ENCODE assay signal across 8 cellular contexts in genomic region chrX:7132335-7133035, GRCh38.
DNase-seq lines count a peak whose midpoint lies in the region; ATAC-seq, FAIRE-seq and TF ChIP-seq lines count a peak whose summit lies in the region.

No MANE protein-coding gene starts in this region.

- peaks cover 2% of the 10 kb centered on the region for H3K36me3 Mint-ChIP-seq in memory B cell

- H3K36me3 ChIP-seq in RWPE2 (ENCODE audit: low read depth), result no peaks in the 10 kb centered on the region

- ATAC-seq in GM19328 (IDR thresholded peaks at IDR 0.05; ENCODE audit: unreplicated experiment), result peak; percentile 60
- ATAC-seq in HG03457 (IDR thresholded peaks at IDR 0.05; ENCODE audit: unreplicated experiment), result peak; percentile 63
- peak; percentile 96 for ATAC-seq in RWPE2 (ENCODE audit: low read depth)
- peak; percentile 37 for ATAC-seq in memory B cell (ENCODE audit: low read depth)

- H3K4me1 ChIP-seq in RWPE2 (ENCODE audit: insufficient read depth, poor library complexity, severe bottlenecking), result peaks cover 6% of the 10 kb centered on the region

- no peak overlapping the region for H3K4me3 Mint-ChIP-seq in memory B cell

- peaks cover 17% of the 10 kb centered on the region for H3K4me1 Mint-ChIP-seq in memory B cell

- H3K27ac Mint-ChIP-seq in memory B cell, result peak overlapping the region; percentile 65

- H3K4me3 ChIP-seq in RWPE2 (ENCODE audit: severe bottlenecking) (no peak overlapping the region), coronary artery (no peak overlapping the region)

- no peaks in the 10 kb centered on the region for H3K9me3 ChIP-seq in RWPE2 (ENCODE audit: severe bottlenecking)

- TF ChIP-seq CTCF in D721Med (IDR thresholded peaks at IDR 0.05; ENCODE audit: insufficient read depth, missing control alignments), result peak; percentile 8
- peak; percentile 69 for TF ChIP-seq CTCF in RWPE2 (IDR thresholded peaks at IDR 0.05; ENCODE audit: poor library complexity, severe bottlenecking)
- no peak for TF ChIP-seq CTCF in coronary artery (IDR thresholded peaks at IDR 0.05)

- DNase-seq in D721Med (ENCODE audit: insufficient read length, low spot score) (no peak), RWPE2 (ENCODE audit: low spot score) (peak; percentile 45), memory B cell (ENCODE audit: low spot score in 2 of 2) (no peak), hippocampal formation (lab: John Stamatoyannopoulos, UW) (no peak), coronary artery (ENCODE audit: low spot score) (no peak)

- H3K27ac ChIP-seq in RWPE2 (ENCODE audit: poor library complexity, severe bottlenecking) (peak overlapping the region; percentile 65), coronary artery (peak overlapping the region in 1 of 2 donors; percentile 20)

- FAIRE-seq in D721Med (lab: Jason Lieb, UNC) (no peak), colon (lab: Jason Lieb, UNC) (peak; percentile 93)

- H3K27me3 ChIP-seq in RWPE2 (ENCODE audit: insufficient read depth, poor library complexity, severe bottlenecking), result no peaks in the 10 kb centered on the region

- H3K27me3 Mint-ChIP-seq in memory B cell, result no peaks in the 10 kb centered on the region

- H3K9me3 Mint-ChIP-seq in memory B cell, result no peaks in the 10 kb centered on the region

Comparison
In these comparisons a context has a peak if more than half of its experiments do, and no peak if none do; other contexts are left out.
1. ATAC-seq: peak in every context shown above with its lines; median percentile 96 in RWPE2; 63 in HG03457; 60 in GM19328; 37 in memory B cell.